8 cellular contexts compared by ENCODE assay signal in genomic region chr22:46798366-46799057, GRCh38. TPM values are rescaled to one million over a fixed set of nuclear protein-coding genes. Genes with fewer than 3 reads are reported as not detected.
A peak's percentile ranks its signal among the peaks of the same experiment; 100 is the strongest.
DNase-seq lines count a peak whose midpoint lies in the region.

No MANE protein-coding gene starts in this region.

- no peak overlapping the region for H3K18ac ChIP-seq in mesenchymal stem cell (ENCODE audit: low read depth in 1 of 2, low read length in 2 of 2)

- no peak overlapping the region for H2BK120ac ChIP-seq in mesenchymal stem cell (ENCODE audit: low read depth, low read length)

- WGBS in mesenchymal stem cell: 25% methylated on average over 21 of the region's 22 CpGs

- peak overlapping the region; percentile 47 for H2AK5ac ChIP-seq in mesenchymal stem cell (ENCODE audit: low read length, severe bottlenecking)

- H3K27ac ChIP-seq in mesenchymal stem cell (ENCODE audit: low read length, poor library complexity, severe bottlenecking): no peak overlapping the region

- H2BK15ac ChIP-seq in mesenchymal stem cell (ENCODE audit: low read depth, poor library complexity, severe bottlenecking): no peak overlapping the region

- H3K36me3 ChIP-seq in mesenchymal stem cell (ENCODE audit: control insufficient read depth in 1 of 2, insufficient read depth in 2 of 2, low read depth in 1 of 2, low read length in 2 of 2): peaks cover 67 to 71% of the 10 kb centered on the region in 2 experiments

- peak overlapping the region; percentile 9 for H4K91ac ChIP-seq in mesenchymal stem cell (ENCODE audit: low read length)

- no peaks in the 10 kb centered on the region for H3K9me3 ChIP-seq in mesenchymal stem cell (ENCODE audit: control insufficient read depth, low read length)

- no peak overlapping the region for H3K4me2 ChIP-seq in mesenchymal stem cell (ENCODE audit: low read length, poor library complexity, severe bottlenecking)

- DNase-seq in Ammon's horn (ENCODE audit: low spot score) (peak; percentile 86), HCEC 1CT (peak; percentile 59), NCI-H526 treated with DMSO at 0.1 percent for 48 hours (lab: John Stamatoyannopoulos, UW) (peak; percentile 15), mesenchymal stem cell (peak; percentile 76), DMS79 treated with DMSO at 0.1 percent for 48 hours (lab: John Stamatoyannopoulos, UW) (no peak)
- DNase-seq in activated CD8-positive, alpha-beta memory T cell treated with anti-CD3 and anti-CD28 coated beads for 1 hour (ENCODE audit: extremely low read depth in 1 of 2, low read depth in 1 of 2): peak; percentile 48 to 49
- DNase-seq in effector CD8-positive, alpha-beta T cell (lab: John Stamatoyannopoulos, UW): peak; percentile 32
- peak; percentile 46 to 48 for DNase-seq in stimulated activated CD8-positive, alpha-beta memory T cell treated with anti-CD3 and anti-CD28 coated beads, Interleukin-15, amount 100 ng/mL, for 4 hours (ENCODE audit: low read depth in 2 of 2)

- peaks cover 42% of the 10 kb centered on the region for H3K79me1 ChIP-seq in mesenchymal stem cell (replicated peaks; ENCODE audit: low read length, poor library complexity, severe bottlenecking)

- H3K9ac ChIP-seq in mesenchymal stem cell (ENCODE audit: low read length): peak overlapping the region; percentile 26

- H2BK5ac ChIP-seq in mesenchymal stem cell (ENCODE audit: low read depth, low read length, poor library complexity, severe bottlenecking): no peak overlapping the region

- H3K14ac ChIP-seq in mesenchymal stem cell (ENCODE audit: low read length in 2 of 2): no peak overlapping the region

- no peak overlapping the region for H3K23ac ChIP-seq in mesenchymal stem cell (ENCODE audit: low read length in 2 of 2)

- peaks cover 27% of the 10 kb centered on the region for H3K4me1 ChIP-seq in mesenchymal stem cell (ENCODE audit: control insufficient read depth, insufficient read depth, low read depth, low read length)

- H3K27me3 ChIP-seq in mesenchymal stem cell (ENCODE audit: control insufficient read depth in 1 of 2, insufficient read depth in 1 of 2, low read length in 2 of 2): no peaks in the 10 kb centered on the region

- H2AFZ ChIP-seq in mesenchymal stem cell (ENCODE audit: low read depth, low read length): no peak overlapping the region

- no peak overlapping the region for H3K4ac ChIP-seq in mesenchymal stem cell (ENCODE audit: low read depth in 1 of 2, low read length in 2 of 2)

- H2BK12ac ChIP-seq in mesenchymal stem cell (ENCODE audit: low read length in 2 of 2): no peak overlapping the region

- H4K8ac ChIP-seq in mesenchymal stem cell (ENCODE audit: low read length): no peak overlapping the region

- no peak overlapping the region for H3K4me3 ChIP-seq in mesenchymal stem cell (ENCODE audit: insufficient read depth in 1 of 2, low read depth in 1 of 2, low read length in 2 of 2)

RNA-seq across cellular contexts. Expression of gene TBC1D22A, which starts 36.1 kb away (rescaled TPM):
- 16.5 TPM for polyA plus RNA-seq in mesenchymal stem cell (2013, experiment 1 of 2)
- polyA plus RNA-seq in mesenchymal stem cell (2013, experiment 2 of 2): 17.1 TPM
